ENCODE assay signal across 8 cellular contexts in the genomic region with DNA sequence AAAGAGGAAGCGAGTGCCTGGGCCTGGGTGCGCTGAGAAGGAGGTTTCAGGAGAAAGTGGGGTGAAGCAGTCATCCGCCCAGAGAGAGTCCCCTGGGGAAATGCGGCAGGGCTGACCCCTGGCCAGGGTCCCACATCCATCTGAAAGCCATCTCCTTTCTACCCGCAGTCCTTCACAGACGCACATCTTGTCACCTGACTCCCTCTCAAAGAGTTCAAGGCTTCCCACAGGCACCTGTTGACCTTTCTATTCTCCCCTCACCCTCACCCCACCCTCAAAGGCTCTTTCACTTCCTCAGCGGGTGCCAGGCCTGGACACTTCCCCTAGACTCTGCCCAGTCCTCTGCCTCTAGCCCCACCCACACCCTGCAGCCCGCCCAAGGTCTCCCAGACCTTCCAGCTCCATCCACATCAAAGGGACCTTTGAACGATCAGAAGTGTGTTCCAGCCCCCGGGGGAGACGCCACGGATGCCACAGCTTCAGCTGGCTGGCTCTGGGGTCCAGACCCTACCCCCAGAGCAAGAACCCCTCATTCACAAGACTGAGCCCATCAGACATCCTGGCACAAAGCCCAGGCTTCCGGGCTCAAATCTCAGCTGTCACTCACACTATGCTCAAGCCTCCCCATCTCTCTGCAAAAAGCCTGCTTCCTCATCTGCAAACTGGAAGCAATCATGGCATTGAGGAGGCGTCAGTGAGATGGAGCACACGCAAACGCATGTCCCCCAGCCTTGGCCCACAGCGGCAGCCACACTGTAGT. TPM values are rescaled to one million over a fixed set of nuclear protein-coding genes. Genes with fewer than 3 reads are reported as not detected.
DNase-seq lines count a peak whose midpoint lies in the region; ATAC-seq, FAIRE-seq and TF ChIP-seq lines count a peak whose summit lies in the region.

No MANE protein-coding gene starts in this region.

- TF ChIP-seq CTCF in A549 (IDR thresholded peaks at IDR 0.05) (no peak), K562 (IDR thresholded peaks at IDR 0.05 in 2 of 3, conservative IDR thresholded peaks at IDR 0.05 in 1 of 3; ENCODE audit: insufficient read depth in 2 of 3, low read depth in 1 of 3, low read length in 3 of 3) (no peak), omental fat pad (IDR thresholded peaks at IDR 0.05) (no peak)

- peak overlapping the region; percentile 91 to 99; a peak in 3 of 4 replicates for H3K9ac ChIP-seq in K562 (ENCODE audit: insufficient read depth in 1 of 2, low read depth in 2 of 2, low read length in 2 of 2)

- FAIRE-seq in A549 (lab: Jason Lieb, UNC): no peak
- FAIRE-seq in K562 (lab: Jason Lieb, UNC): no peak

- H3K4me3 ChIP-seq in A549 (no peak overlapping the region), K562 (peak overlapping the region; percentile 66; the same call in 1 of the 2 replicates), mononuclear cell (ENCODE audit: low read length) (peak overlapping the region; percentile 58)

- CTCF ChIA-PET in A549 (lab: Yijun Ruan, JAX): no interaction called here
- CTCF ChIA-PET in K562 (lab: Yijun Ruan, JAX; ENCODE audit: low intra/inter-chr PET ratio): no interaction called here

- H2AFZ ChIP-seq in K562 (ENCODE audit: low read depth, low read length): no peak overlapping the region

- ATAC-seq in A549 (no peak), GM18858 (IDR thresholded peaks at IDR 0.05; ENCODE audit: unreplicated experiment) (peak; percentile 39), HG02885 (IDR thresholded peaks at IDR 0.05; ENCODE audit: poor library complexity, unreplicated experiment) (peak; percentile 56), K562 (no peak), omental fat pad (ENCODE audit: low FRiP score) (no peak)

- TF ChIP-seq POLR2A in A549 (IDR thresholded peaks at IDR 0.05; ENCODE audit: low read length): no peak
- no peak for TF ChIP-seq POLR2A in K562 (conservative IDR thresholded peaks at IDR 0.05)

- TF ChIP-seq RAD21 in A549 (conservative IDR thresholded peaks at IDR 0.05 in 1 of 2, IDR thresholded peaks at IDR 0.05 in 1 of 2) (no peak), K562 (CRISPR knock-in tag; conservative IDR thresholded peaks at IDR 0.05 in 1 of 2, IDR thresholded peaks at IDR 0.05 in 1 of 2) (no peak)

- H3K36me3 ChIP-seq in K562 (ENCODE audit: control insufficient read depth, insufficient read depth, low read length): peaks cover 52% of the 10 kb centered on the region; the same call in 2 of the 3 replicates

- DNase-seq in A549 (ENCODE audit: low read depth in 1 of 2, low spot score in 1 of 2): no peak
- peak; percentile 27 for DNase-seq in OCI-M1 (lab: John Stamatoyannopoulos, UW)
- no peak for DNase-seq in K562 (ENCODE audit: extremely low read depth in 1 of 4, low spot score in 3 of 4)
- no peak for DNase-seq in middle frontal gyrus (ENCODE audit: extremely low spot score, low spot score)
- no peak for DNase-seq in omental fat pad (ENCODE audit: low spot score)

- intact Hi-C loops in K562 (cut with micrococcal nuclease): no loop called here

- in situ Hi-C loops in K562 (cut with MboI): no loop called here

- H3K9me3 ChIP-seq in A549 (no peaks in the 10 kb centered on the region), K562 (replicated peaks; ENCODE audit: control insufficient read depth, insufficient read depth, low read depth, low read length) (no peaks in the 10 kb centered on the region), mononuclear cell (ENCODE audit: low read depth, low read length) (no peaks in the 10 kb centered on the region)

- H3K4me2 ChIP-seq in A549: peak overlapping the region; percentile 76
- peak overlapping the region; percentile 87 for H3K4me2 ChIP-seq in K562 (ENCODE audit: insufficient read depth, low read length)

- H3K27me3 ChIP-seq in K562 (ENCODE audit: control insufficient read depth in 2 of 2, insufficient read depth in 2 of 2, low read length in 2 of 2) (no peaks in the 10 kb centered on the region), mononuclear cell (ENCODE audit: insufficient read depth, low read length) (no peaks in the 10 kb centered on the region)

- peaks cover 21% of the 10 kb centered on the region for H3K4me1 ChIP-seq in A549
- peaks cover 31 to 81% of the 10 kb centered on the region in 2 experiments for H3K4me1 ChIP-seq in K562 (replicated peaks in 1 of 2; ENCODE audit: control insufficient read depth in 2 of 2, insufficient read depth in 2 of 2, low read length in 2 of 2)
- peaks cover 60% of the 10 kb centered on the region for H3K4me1 ChIP-seq in mononuclear cell (ENCODE audit: insufficient read depth, low read length)

- 90% methylated on average over 15 of the region's 17 CpGs for WGBS in A549 (ENCODE audit: missing lambda C conversion rate)
- 72% methylated on average over 16 of the region's 17 CpGs for WGBS in K562 (ENCODE audit: insufficient coverage, low coverage, missing lambda C conversion rate)

- H3K27ac ChIP-seq in A549 (peak overlapping the region in 1 of 2 experiments; percentile 98; a peak in 1 of 6 replicates), K562 (ENCODE audit: extremely low read depth, low read depth, low read length) (no peak overlapping the region; the same call in 2 of the 3 replicates)

- peaks cover 6% of the 10 kb centered on the region for H3K9me1 ChIP-seq in K562 (ENCODE audit: control insufficient read depth, insufficient read depth, low read length)

- TF ChIP-seq EP300 in A549 (IDR thresholded peaks at IDR 0.05): no peak
- no peak for TF ChIP-seq EP300 in K562 (IDR thresholded peaks at IDR 0.05; ENCODE audit: low read length)

- peaks cover 41% of the 10 kb centered on the region for H3K79me2 ChIP-seq in K562 (ENCODE audit: control insufficient read depth, insufficient read depth, low read length)

- no TSS peak for BruUV-seq in K562 (replicated peaks; lab: Mats Ljungman, UMichigan)

- POLR2A ChIA-PET in A549 (lab: Yijun Ruan, JAX): interaction anchor here (1.6 kb wide), 1 partner anchor 28 kb away, joined by 7 read pairs; a partner anchor contains a TSS
- POLR2A ChIA-PET in K562 (lab: Yijun Ruan, JAX): interaction anchor here (1.1 kb wide), 2 partner anchors 16 to 21 kb away, joined by 3 read pairs; no protein-coding TSS in a partner anchor

- H4K20me1 ChIP-seq in K562 (replicated peaks; ENCODE audit: control insufficient read depth, insufficient read depth, low read length): peaks cover 2% of the 10 kb centered on the region

RNA-seq across cellular contexts. Expression of a gene that starts 2.1 kb away (rescaled TPM):
- polyA plus RNA-seq in A549 (2011; rRNA removed) (115 and 128 TPM in 2 replicates), A549 (2017; fragmentation: RNase III; extraction: RNeasy Plus Mini Kit Qiagen cat#74134 plus additional on column Dnase treatment) (154 to 158 TPM (median 156 TPM) in 3 replicates), K562 (2011; rRNA removed) (83.8 and 93.1 TPM in 2 replicates), K562 (2014; fragmentation: Illumina TruSeq; extraction: Trizol) (123 and 143 TPM in 2 replicates), K562 (2014; fragmentation: Nextera tagmentation; extraction: Ambion mirVana) (1 to 10 TPM; 1.6 to 5.3 TPM), K562 (2014; rRNA removed) (96.2 and 107 TPM in 2 replicates)
- 153 and 175 TPM in 2 replicates for polyA plus RNA-seq in A549 (2012; cell fraction: cytosol; rRNA removed)
- 90.9 and 95.1 TPM in 2 replicates for polyA plus RNA-seq in A549 (2012; cell fraction: nucleus; rRNA removed)
- 67.3 and 74.5 TPM in 2 replicates for polyA minus RNA-seq in A549 (2011; rRNA and poly(A)+ RNA removed)
- 52.6 and 123 TPM in 2 replicates for total RNA-seq in K562 (2011; cell fraction: chromatin; rRNA removed; ENCODE audit: low replicate concordance)
- 146 and 149 TPM in 2 replicates for total RNA-seq in K562 (2011; cell fraction: nucleolus; rRNA removed)
- total RNA-seq in K562 (2011; cell fraction: nucleoplasm; rRNA removed): 120 and 126 TPM in 2 replicates
- total RNA-seq in K562 (2014; rRNA removed) (73.2 and 83.8 TPM in 2 replicates), K562 (2014; rRNA removed; fragmentation: Illumina TruSeq; extraction: Trizol) (62.6 and 63.8 TPM in 2 replicates), K562 (2015; rRNA removed; fragmentation: Illumina TruSeq; extraction: Trizol) (82.8 and 82.9 TPM in 2 replicates), K562 (2021) (84.7 and 97.7 TPM in 2 replicates), mononuclear cell (184 TPM), omental fat pad (100 to 1,000 TPM; 165 to 410 (median 217) TPM)
- polyA plus RNA-seq in K562 (2011; cell fraction: cytosol; rRNA removed): 81.2 and 107 TPM in 2 replicates
- 54.7 and 64.6 TPM in 2 replicates for polyA plus RNA-seq in K562 (2011; cell fraction: nucleus; rRNA removed)
- polyA plus RNA-seq in K562 (2012): 79.3 and 95.2 TPM in 2 replicates
- 59.9 and 68.2 TPM in 2 replicates for polyA minus RNA-seq in K562 (2011; rRNA and poly(A)+ RNA removed)
- 34.4 and 34.8 TPM in 2 replicates for polyA minus RNA-seq in K562 (2011; cell fraction: cytosol; rRNA and poly(A)+ RNA removed)
- 24.1 and 25.5 TPM in 2 replicates for polyA minus RNA-seq in K562 (2011; cell fraction: nucleus; rRNA and poly(A)+ RNA removed)

RNA-seq across cellular contexts. Expression of a gene that starts 14.3 kb away (rescaled TPM):
- polyA plus RNA-seq in A549 (2011; rRNA removed) (0.03 TPM in 1 of 2 replicates, not detected in the other), A549 (2017; fragmentation: RNase III; extraction: RNeasy Plus Mini Kit Qiagen cat#74134 plus additional on column Dnase treatment) (0.03 TPM in 1 of 3 replicates, not detected in the others), K562 (2011; rRNA removed) (1.1 and 3.6 TPM in 2 replicates), K562 (2014; fragmentation: Illumina TruSeq; extraction: Trizol) (3.1 and 4.1 TPM in 2 replicates), K562 (2014; fragmentation: Nextera tagmentation; extraction: Ambion mirVana) (1 to 10 TPM; 1.5 to 1.6 TPM), K562 (2014; rRNA removed) (1.9 and 3.0 TPM in 2 replicates)
- polyA plus RNA-seq in A549 (2012; cell fraction: cytosol; rRNA removed): 0.01 TPM in 1 of 2 replicates, not detected in the other
- 0.01 and 0.10 TPM in 2 replicates for polyA plus RNA-seq in A549 (2012; cell fraction: nucleus; rRNA removed)
- polyA minus RNA-seq in A549 (2011; rRNA and poly(A)+ RNA removed): not detected in 2 replicates
- total RNA-seq in K562 (2011; cell fraction: chromatin; rRNA removed; ENCODE audit: low replicate concordance): 1.4 and 3.2 TPM in 2 replicates
- total RNA-seq in K562 (2011; cell fraction: nucleolus; rRNA removed): 1.7 and 2.1 TPM in 2 replicates
- total RNA-seq in K562 (2011; cell fraction: nucleoplasm; rRNA removed): 2.0 and 2.8 TPM in 2 replicates
- total RNA-seq in K562 (2014; rRNA removed) (1.7 and 2.1 TPM in 2 replicates), K562 (2014; rRNA removed; fragmentation: Illumina TruSeq; extraction: Trizol) (2.3 and 2.8 TPM in 2 replicates), K562 (2015; rRNA removed; fragmentation: Illumina TruSeq; extraction: Trizol) (2.0 and 2.4 TPM in 2 replicates), K562 (2021) (1.9 and 3.9 TPM in 2 replicates), mononuclear cell (188 TPM), omental fat pad (under 1 TPM; 0.19 to 0.56 (median 0.36) TPM)
- polyA plus RNA-seq in K562 (2011; cell fraction: cytosol; rRNA removed): 0.69 and 3.4 TPM in 2 replicates
- polyA plus RNA-seq in K562 (2011; cell fraction: nucleus; rRNA removed): 0.51 and 1.8 TPM in 2 replicates
- polyA plus RNA-seq in K562 (2012): 2.3 and 3.8 TPM in 2 replicates
- polyA minus RNA-seq in K562 (2011; rRNA and poly(A)+ RNA removed): 1.6 and 4.3 TPM in 2 replicates
- polyA minus RNA-seq in K562 (2011; cell fraction: cytosol; rRNA and poly(A)+ RNA removed): 0.64 and 1.7 TPM in 2 replicates
- 0.89 and 1.3 TPM in 2 replicates for polyA minus RNA-seq in K562 (2011; cell fraction: nucleus; rRNA and poly(A)+ RNA removed)

RNA-seq across cellular contexts. Expression of a gene that starts 23.9 kb away (rescaled TPM):
- 69.6 and 74.0 TPM in 2 replicates for polyA plus RNA-seq in A549 (2011; rRNA removed)
- polyA plus RNA-seq in A549 (2012; cell fraction: cytosol; rRNA removed): 73.5 and 75.1 TPM in 2 replicates
- 92.1 and 107 TPM in 2 replicates for polyA plus RNA-seq in A549 (2012; cell fraction: nucleus; rRNA removed)
- 54.8 to 58.8 TPM (median 58.7 TPM) in 3 replicates for polyA plus RNA-seq in A549 (2017; fragmentation: RNase III; extraction: RNeasy Plus Mini Kit Qiagen cat#74134 plus additional on column Dnase treatment)
- 65.3 and 66.1 TPM in 2 replicates for polyA minus RNA-seq in A549 (2011; rRNA and poly(A)+ RNA removed)
- total RNA-seq in K562 (2011; cell fraction: chromatin; rRNA removed; ENCODE audit: low replicate concordance): 499 and 562 TPM in 2 replicates
- 227 and 235 TPM in 2 replicates for total RNA-seq in K562 (2011; cell fraction: nucleolus; rRNA removed)
- 274 and 301 TPM in 2 replicates for total RNA-seq in K562 (2011; cell fraction: nucleoplasm; rRNA removed)
- 96.5 and 113 TPM in 2 replicates for total RNA-seq in K562 (2014; rRNA removed)
- total RNA-seq in K562 (2014; rRNA removed; fragmentation: Illumina TruSeq; extraction: Trizol): 77.9 and 80.6 TPM in 2 replicates
- total RNA-seq in K562 (2015; rRNA removed; fragmentation: Illumina TruSeq; extraction: Trizol): 84.7 and 86.6 TPM in 2 replicates
- 111 and 116 TPM in 2 replicates for total RNA-seq in K562 (2021)
- polyA plus RNA-seq in K562 (2011; rRNA removed): 138 and 163 TPM in 2 replicates
- polyA plus RNA-seq in K562 (2011; cell fraction: cytosol; rRNA removed): 115 and 130 TPM in 2 replicates
- 305 and 361 TPM in 2 replicates for polyA plus RNA-seq in K562 (2011; cell fraction: nucleus; rRNA removed)
- polyA plus RNA-seq in K562 (2012): 93.4 and 101 TPM in 2 replicates
- polyA plus RNA-seq in K562 (2014; fragmentation: Illumina TruSeq; extraction: Trizol): 136 and 137 TPM in 2 replicates
- 10 to 100 TPM; 11.7 to 22.2 TPM for polyA plus RNA-seq in K562 (2014; fragmentation: Nextera tagmentation; extraction: Ambion mirVana)
- 121 and 123 TPM in 2 replicates for polyA plus RNA-seq in K562 (2014; rRNA removed)
- polyA minus RNA-seq in K562 (2011; rRNA and poly(A)+ RNA removed): 159 and 203 TPM in 2 replicates
- polyA minus RNA-seq in K562 (2011; cell fraction: cytosol; rRNA and poly(A)+ RNA removed): 57.0 and 63.8 TPM in 2 replicates
- polyA minus RNA-seq in K562 (2011; cell fraction: nucleus; rRNA and poly(A)+ RNA removed): 68.1 and 105 TPM in 2 replicates
- total RNA-seq in mononuclear cell: 37.2 TPM
- total RNA-seq in omental fat pad: 10 to 100 TPM; 44.7 to 63.5 (median 53.4) TPM

RNA-seq across cellular contexts. Expression of a gene that starts 27.2 kb away (rescaled TPM):
- polyA plus RNA-seq in A549 (2011; rRNA removed) (69.1 and 84.9 TPM in 2 replicates), A549 (2017; fragmentation: RNase III; extraction: RNeasy Plus Mini Kit Qiagen cat#74134 plus additional on column Dnase treatment) (100 to 127 TPM (median 108 TPM) in 3 replicates), K562 (2011; rRNA removed) (140 and 167 TPM in 2 replicates), K562 (2014; fragmentation: Illumina TruSeq; extraction: Trizol) (60.3 and 67.7 TPM in 2 replicates), K562 (2014; fragmentation: Nextera tagmentation; extraction: Ambion mirVana) (100 to 1,000 TPM; 161 to 162 TPM), K562 (2014; rRNA removed) (109 and 117 TPM in 2 replicates)
- 33.7 and 55.3 TPM in 2 replicates for polyA plus RNA-seq in A549 (2012; cell fraction: cytosol; rRNA removed)
- 9.3 and 14.0 TPM in 2 replicates for polyA plus RNA-seq in A549 (2012; cell fraction: nucleus; rRNA removed)
- 8.7 and 10.6 TPM in 2 replicates for polyA minus RNA-seq in A549 (2011; rRNA and poly(A)+ RNA removed)
- total RNA-seq in K562 (2011; cell fraction: chromatin; rRNA removed; ENCODE audit: low replicate concordance): 19.6 and 60.1 TPM in 2 replicates
- 23.8 and 27.5 TPM in 2 replicates for total RNA-seq in K562 (2011; cell fraction: nucleolus; rRNA removed)
- total RNA-seq in K562 (2011; cell fraction: nucleoplasm; rRNA removed): 49.5 and 88.6 TPM in 2 replicates
- total RNA-seq in K562 (2014; rRNA removed) (49.4 and 64.1 TPM in 2 replicates), K562 (2014; rRNA removed; fragmentation: Illumina TruSeq; extraction: Trizol) (113 and 123 TPM in 2 replicates), K562 (2015; rRNA removed; fragmentation: Illumina TruSeq; extraction: Trizol) (98.7 and 109 TPM in 2 replicates), K562 (2021) (125 and 146 TPM in 2 replicates), mononuclear cell (35.7 TPM), omental fat pad (10 to 100 TPM; 33.4 to 46.4 (median 37.5) TPM)
- 16.9 and 37.2 TPM in 2 replicates for polyA plus RNA-seq in K562 (2011; cell fraction: cytosol; rRNA removed)
- 32.8 and 51.1 TPM in 2 replicates for polyA plus RNA-seq in K562 (2011; cell fraction: nucleus; rRNA removed)
- polyA plus RNA-seq in K562 (2012): 66.6 and 187 TPM in 2 replicates
- 36.3 and 47.6 TPM in 2 replicates for polyA minus RNA-seq in K562 (2011; rRNA and poly(A)+ RNA removed)
- 19.7 and 24.7 TPM in 2 replicates for polyA minus RNA-seq in K562 (2011; cell fraction: cytosol; rRNA and poly(A)+ RNA removed)
- 53.0 and 99.3 TPM in 2 replicates for polyA minus RNA-seq in K562 (2011; cell fraction: nucleus; rRNA and poly(A)+ RNA removed)

RNA-seq across cellular contexts. Expression of a gene that starts 37.6 kb away (rescaled TPM):
- polyA plus RNA-seq in A549 (2011; rRNA removed) (119 and 143 TPM in 2 replicates), A549 (2017; fragmentation: RNase III; extraction: RNeasy Plus Mini Kit Qiagen cat#74134 plus additional on column Dnase treatment) (84.1 to 88.8 TPM (median 85.6 TPM) in 3 replicates), K562 (2011; rRNA removed) (83.6 and 96.0 TPM in 2 replicates), K562 (2014; fragmentation: Illumina TruSeq; extraction: Trizol) (91.7 and 101 TPM in 2 replicates), K562 (2014; fragmentation: Nextera tagmentation; extraction: Ambion mirVana) (100 to 1,000 TPM; 156 to 186 TPM), K562 (2014; rRNA removed) (77.0 and 81.2 TPM in 2 replicates)
- polyA plus RNA-seq in A549 (2012; cell fraction: cytosol; rRNA removed): 33.5 and 34.3 TPM in 2 replicates
- 7.6 and 11.3 TPM in 2 replicates for polyA plus RNA-seq in A549 (2012; cell fraction: nucleus; rRNA removed)
- 80.2 and 123 TPM in 2 replicates for polyA minus RNA-seq in A549 (2011; rRNA and poly(A)+ RNA removed)
- total RNA-seq in K562 (2011; cell fraction: chromatin; rRNA removed; ENCODE audit: low replicate concordance): 17.7 and 24.8 TPM in 2 replicates
- total RNA-seq in K562 (2011; cell fraction: nucleolus; rRNA removed): 16.8 and 22.2 TPM in 2 replicates
- total RNA-seq in K562 (2011; cell fraction: nucleoplasm; rRNA removed): 28.7 and 35.0 TPM in 2 replicates
- total RNA-seq in K562 (2014; rRNA removed) (90.3 and 96.8 TPM in 2 replicates), K562 (2014; rRNA removed; fragmentation: Illumina TruSeq; extraction: Trizol) (136 and 140 TPM in 2 replicates), K562 (2015; rRNA removed; fragmentation: Illumina TruSeq; extraction: Trizol) (112 and 120 TPM in 2 replicates), K562 (2021) (99.5 and 105 TPM in 2 replicates), mononuclear cell (72.8 TPM), omental fat pad (10 to 100 TPM; 33.1 to 71.1 (median 51.2) TPM)
- 20.1 and 42.7 TPM in 2 replicates for polyA plus RNA-seq in K562 (2011; cell fraction: cytosol; rRNA removed)
- 74.4 and 76.8 TPM in 2 replicates for polyA plus RNA-seq in K562 (2011; cell fraction: nucleus; rRNA removed)
- 58.3 and 91.4 TPM in 2 replicates for polyA plus RNA-seq in K562 (2012)
- 151 and 154 TPM in 2 replicates for polyA minus RNA-seq in K562 (2011; rRNA and poly(A)+ RNA removed)
- polyA minus RNA-seq in K562 (2011; cell fraction: cytosol; rRNA and poly(A)+ RNA removed): 93.2 and 97.4 TPM in 2 replicates
- 28.1 and 43.1 TPM in 2 replicates for polyA minus RNA-seq in K562 (2011; cell fraction: nucleus; rRNA and poly(A)+ RNA removed)

Comparison
In these comparisons a context has a peak if more than half of its experiments do, and no peak if none do; other contexts are left out.
1. ATAC-seq: peak in GM18858 (single experiment) and HG02885 (single experiment); none in A549 (0 of 2), K562 (single experiment) and omental fat pad (single experiment).
2. RNA of a gene that starts 14.3 kb away (total RNA-seq): 188 TPM in mononuclear cell (single experiment); 1.4 to 3.9 TPM in K562 and 0.19 to 0.56 TPM in omental fat pad; every median in the first group is over 10 times any median in the second.